ENCODE assay signal across 9 cellular contexts in the genomic region with DNA sequence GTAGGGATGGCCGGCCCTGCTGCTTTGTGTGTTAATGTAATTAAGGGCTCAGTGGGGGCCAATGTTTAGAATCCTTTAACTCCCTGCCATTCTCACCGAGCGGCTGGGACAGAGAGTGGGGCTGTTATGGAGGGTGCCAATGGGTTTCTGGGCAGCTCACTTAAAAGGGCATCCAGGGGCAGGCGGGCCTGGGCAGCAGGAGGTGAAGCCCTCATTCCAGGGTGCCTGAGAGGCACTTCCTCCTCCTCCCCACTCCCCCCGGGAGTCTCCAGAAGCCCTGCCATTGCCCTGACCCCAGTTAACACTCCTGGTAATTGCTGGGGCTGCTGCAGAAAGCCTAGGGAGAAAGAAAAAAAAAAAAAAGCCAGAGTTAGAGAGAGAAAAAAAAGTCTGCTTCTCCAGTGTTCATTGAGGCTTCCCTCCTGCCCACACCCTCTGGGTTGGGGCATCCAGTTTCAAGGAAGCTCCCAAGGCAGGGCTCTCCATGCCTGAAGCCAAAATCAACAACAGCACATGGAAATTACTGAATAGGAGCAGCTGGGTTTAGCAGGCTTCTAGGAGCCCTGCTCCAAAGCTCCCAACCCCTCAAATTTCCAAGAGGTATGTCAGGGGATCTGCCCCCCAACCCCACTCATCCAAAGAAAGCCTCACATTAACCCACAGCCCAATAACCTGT. TPM values are rescaled to one million over a fixed set of nuclear protein-coding genes. Genes with fewer than 3 reads are reported as not detected.
DNase-seq lines count a peak whose midpoint lies in the region; ATAC-seq and TF ChIP-seq lines count a peak whose summit lies in the region.
"Had no signal": no experiment of that assay in that cellular context is flagged by ENCODE, and none has a peak within 500 bp of the region (broad histone marks: within the 10 kb centered on the region; RNA-seq: fewer than 3 reads in every experiment).

No MANE protein-coding gene starts in this region.

- peaks cover 27% of the 10 kb centered on the region for H3K4me1 Mint-ChIP-seq in WTC11
- H3K4me1 Mint-ChIP-seq in activated T-helper 17 cell treated with anti-CD3 and anti-CD28 coated beads, Interleukin-2, amount 50 U/mL, for 72 hours = no peaks in the 10 kb centered on the region
- H3K4me1 Mint-ChIP-seq in activated T-cell treated with anti-CD3 and anti-CD28 coated beads, Interleukin-2, amount 50 U/mL, for 72 hours (ENCODE audit: low read depth) = peaks cover 7% of the 10 kb centered on the region

- CTCF ChIA-PET in WTC11 (lab: Charles Lee) = interaction anchor here (0.7 to 1.5 kb wide), 7 partner anchors 12 to 94 kb away, joined by 3 to 6 read pairs (median 4); no protein-coding TSS in a partner anchor

- peaks cover 20% of the 10 kb centered on the region for H3K27me3 Mint-ChIP-seq in WTC11 (ENCODE audit: low read depth)
- peaks cover 15% of the 10 kb centered on the region for H3K27me3 Mint-ChIP-seq in activated T-helper 17 cell treated with anti-CD3 and anti-CD28 coated beads, Interleukin-2, amount 50 U/mL, for 72 hours
- H3K27me3 Mint-ChIP-seq in activated T-cell treated with anti-CD3 and anti-CD28 coated beads, Interleukin-2, amount 50 U/mL, for 72 hours (ENCODE audit: low read depth) = no peaks in the 10 kb centered on the region

- H3K4me3 Mint-ChIP-seq in WTC11 = peak overlapping the region; percentile 26
- no peak overlapping the region for H3K4me3 Mint-ChIP-seq in activated T-helper 17 cell treated with anti-CD3 and anti-CD28 coated beads, Interleukin-2, amount 50 U/mL, for 72 hours
- H3K4me3 Mint-ChIP-seq in activated T-cell treated with anti-CD3 and anti-CD28 coated beads, Interleukin-2, amount 50 U/mL, for 72 hours = no peak overlapping the region
- H3K4me3 Mint-ChIP-seq: activated naive CD8-positive, alpha-beta T cell had no signal

- peak overlapping the region; percentile 70; the same call in 1 of the 2 replicates for H3K27ac Mint-ChIP-seq in WTC11
- H3K27ac Mint-ChIP-seq in activated T-helper 17 cell treated with anti-CD3 and anti-CD28 coated beads, Interleukin-2, amount 50 U/mL, for 72 hours = no peak overlapping the region
- no peak overlapping the region for H3K27ac Mint-ChIP-seq in activated T-cell treated with anti-CD3 and anti-CD28 coated beads, Interleukin-2, amount 50 U/mL, for 72 hours
- H3K27ac Mint-ChIP-seq: activated naive CD8-positive, alpha-beta T cell had no signal

- ATAC-seq in WTC11 (peak; percentile 72), HG02678 (IDR thresholded peaks at IDR 0.05; ENCODE audit: unreplicated experiment) (no peak)
- ATAC-seq in activated T-helper 17 cell treated with anti-CD3 and anti-CD28 coated beads, Interleukin-2, amount 50 U/mL, for 72 hours (replicated peaks) = no peak
- ATAC-seq in activated T-cell treated with anti-CD3 and anti-CD28 coated beads, Interleukin-2, amount 50 U/mL, for 72 hours (replicated peaks in 1 of 2) = no peak

- no peaks in the 10 kb centered on the region for H3K36me3 Mint-ChIP-seq in WTC11
- H3K36me3 Mint-ChIP-seq in activated T-helper 17 cell treated with anti-CD3 and anti-CD28 coated beads, Interleukin-2, amount 50 U/mL, for 72 hours (ENCODE audit: low read depth) = no peaks in the 10 kb centered on the region
- no peaks in the 10 kb centered on the region for H3K36me3 Mint-ChIP-seq in activated T-cell treated with anti-CD3 and anti-CD28 coated beads, Interleukin-2, amount 50 U/mL, for 72 hours (ENCODE audit: insufficient read depth in 2 of 2)
- H3K36me3 Mint-ChIP-seq: activated naive CD8-positive, alpha-beta T cell had no signal

- no peak overlapping the region for H3K4me3 ChIP-seq in LNCaP clone FGC (ENCODE audit: low read depth, low read length)

- DNase-seq in LNCaP clone FGC (ENCODE audit: low read depth) = peak; percentile 54
- no peak for DNase-seq in WTC11 (ENCODE audit: low spot score)
- peak; percentile 89 for DNase-seq in hepatic stellate cell (ENCODE audit: low spot score)
- DNase-seq in GDM1 (lab: John Stamatoyannopoulos, UW) = no peak
- no peak for DNase-seq in activated T-cell treated with anti-CD3 and anti-CD28 coated beads, Interleukin-2, amount 50 U/mL, for 72 hours

- POLR2A ChIA-PET in WTC11 (lab: Charles Lee) = no interaction called here

- TF ChIP-seq CTCF in LNCaP clone FGC (IDR thresholded peaks at IDR 0.05; ENCODE audit: control insufficient read depth, extremely low read depth, insufficient read depth) (no peak), WTC11 (IDR thresholded peaks at IDR 0.05) (no peak)

- H3K9me3 Mint-ChIP-seq in WTC11 = no peaks in the 10 kb centered on the region
- H3K9me3 Mint-ChIP-seq in activated T-helper 17 cell treated with anti-CD3 and anti-CD28 coated beads, Interleukin-2, amount 50 U/mL, for 72 hours = no peaks in the 10 kb centered on the region
- no peaks in the 10 kb centered on the region for H3K9me3 Mint-ChIP-seq in activated T-cell treated with anti-CD3 and anti-CD28 coated beads, Interleukin-2, amount 50 U/mL, for 72 hours

- peak overlapping the region; percentile 96 for H3K27ac ChIP-seq in temporal lobe (ENCODE audit: low read depth, low read length)

TF ChIP-seq in WTC11, 78 proteins besides CTCF, POLR2A, EP300 and RAD21:
- 0 out of 2 replicates have a peak, but pooled peaks have one; percentile 1 for TF ChIP-seq SP1 (CRISPR knock-in tag; conservative IDR thresholded peaks at IDR 0.05)
- TF ChIP-seq ZNF423 (CRISPR knock-in tag; IDR thresholded peaks at IDR 0.05) = peak; percentile 72
- TF ChIP-seq, protein P1, sequence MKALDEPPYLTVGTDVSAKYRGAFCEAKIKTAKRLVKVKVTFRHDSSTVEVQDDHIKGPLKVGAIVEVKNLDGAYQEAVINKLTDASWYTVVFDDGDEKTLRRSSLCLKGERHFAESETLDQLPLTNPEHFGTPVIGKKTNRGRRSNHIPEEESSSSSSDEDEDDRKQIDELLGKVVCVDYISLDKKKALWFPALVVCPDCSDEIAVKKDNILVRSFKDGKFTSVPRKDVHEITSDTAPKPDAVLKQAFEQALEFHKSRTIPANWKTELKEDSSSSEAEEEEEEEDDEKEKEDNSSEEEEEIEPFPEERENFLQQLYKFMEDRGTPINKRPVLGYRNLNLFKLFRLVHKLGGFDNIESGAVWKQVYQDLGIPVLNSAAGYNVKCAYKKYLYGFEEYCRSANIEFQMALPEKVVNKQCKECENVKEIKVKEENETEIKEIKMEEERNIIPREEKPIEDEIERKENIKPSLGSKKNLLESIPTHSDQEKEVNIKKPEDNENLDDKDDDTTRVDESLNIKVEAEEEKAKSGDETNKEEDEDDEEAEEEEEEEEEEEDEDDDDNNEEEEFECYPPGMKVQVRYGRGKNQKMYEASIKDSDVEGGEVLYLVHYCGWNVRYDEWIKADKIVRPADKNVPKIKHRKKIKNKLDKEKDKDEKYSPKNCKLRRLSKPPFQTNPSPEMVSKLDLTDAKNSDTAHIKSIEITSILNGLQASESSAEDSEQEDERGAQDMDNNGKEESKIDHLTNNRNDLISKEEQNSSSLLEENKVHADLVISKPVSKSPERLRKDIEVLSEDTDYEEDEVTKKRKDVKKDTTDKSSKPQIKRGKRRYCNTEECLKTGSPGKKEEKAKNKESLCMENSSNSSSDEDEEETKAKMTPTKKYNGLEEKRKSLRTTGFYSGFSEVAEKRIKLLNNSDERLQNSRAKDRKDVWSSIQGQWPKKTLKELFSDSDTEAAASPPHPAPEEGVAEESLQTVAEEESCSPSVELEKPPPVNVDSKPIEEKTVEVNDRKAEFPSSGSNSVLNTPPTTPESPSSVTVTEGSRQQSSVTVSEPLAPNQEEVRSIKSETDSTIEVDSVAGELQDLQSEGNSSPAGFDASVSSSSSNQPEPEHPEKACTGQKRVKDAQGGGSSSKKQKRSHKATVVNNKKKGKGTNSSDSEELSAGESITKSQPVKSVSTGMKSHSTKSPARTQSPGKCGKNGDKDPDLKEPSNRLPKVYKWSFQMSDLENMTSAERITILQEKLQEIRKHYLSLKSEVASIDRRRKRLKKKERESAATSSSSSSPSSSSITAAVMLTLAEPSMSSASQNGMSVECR (CRISPR knock-in tag; IDR thresholded peaks at IDR 0.05; ENCODE audit: borderline replicate concordance) = no peak

RNA-seq across cellular contexts. Expression of gene CUEDC1, which starts 28.0 kb away (rescaled TPM):
- total RNA-seq in WTC11 (2021) (6.5 to 12.2 TPM (median 9.4 TPM) in 3 replicates), temporal lobe (9.1 TPM)
- total RNA-seq in activated T-helper 17 cell treated with anti-CD3 and anti-CD28 coated beads, Interleukin-2, amount 50 U/mL, for 72 hours = under 1 TPM; 0.15 to 0.56 TPM
- total RNA-seq in activated T-cell treated with anti-CD3 and anti-CD28 coated beads, Interleukin-2, amount 50 U/mL, for 72 hours = 1 to 10 TPM; 1.1 to 1.4 TPM

Comparison
In these comparisons a context has a peak if more than half of its experiments do, and no peak if none do; other contexts are left out.
1. DNase-seq: peak in LNCaP clone FGC (single experiment) and hepatic stellate cell (single experiment); none in WTC11 (single experiment), GDM1 (single experiment) and activated T-cell treated with anti-CD3 and anti-CD28 coated beads, Interleukin-2, amount 50 U/mL, for 72 hours (0 of 2).